In the genomic region with DNA sequence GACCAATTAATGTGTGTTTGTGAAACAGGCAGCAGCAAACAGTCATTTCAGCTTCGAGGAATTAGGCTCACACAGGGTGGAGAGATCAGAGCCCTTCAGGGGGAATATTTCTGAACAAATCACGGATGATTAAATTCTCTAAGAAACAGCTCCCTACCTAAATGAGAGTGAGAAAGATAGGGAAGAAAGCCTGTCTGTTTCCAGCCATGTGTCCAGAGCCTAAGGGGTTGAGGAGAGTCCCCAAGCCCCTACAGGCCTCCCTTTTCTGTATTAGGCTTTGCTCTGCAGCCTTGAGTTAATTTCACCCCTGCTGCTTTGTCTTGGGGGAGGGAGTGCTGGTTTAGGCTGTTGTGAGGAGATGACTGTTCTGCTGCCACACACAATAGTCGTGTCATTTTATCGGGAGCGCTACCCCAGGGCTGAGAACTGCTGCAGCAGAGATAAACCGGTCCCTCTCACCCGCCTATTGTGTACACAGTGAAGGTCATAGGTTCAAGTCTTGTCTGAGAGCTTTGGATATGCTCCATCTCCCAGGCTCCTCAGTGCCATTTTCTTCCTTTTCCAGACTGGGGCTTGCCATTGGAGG, we compare ENCODE assay signal across 7 cellular contexts. TPM values are rescaled to one million over a fixed set of nuclear protein-coding genes. Genes with fewer than 3 reads are reported as not detected.
A peak's percentile ranks its signal among the peaks of the same experiment; 100 is the strongest.
DNase-seq lines count a peak whose midpoint lies in the region; ATAC-seq and TF ChIP-seq lines count a peak whose summit lies in the region.

No MANE protein-coding gene starts in this region.

- H3K36me3 Mint-ChIP-seq in activated naive CD8-positive, alpha-beta T cell: peaks cover 4% of the 10 kb centered on the region
- H3K36me3 Mint-ChIP-seq in progenitor cell of endocrine pancreas (ENCODE audit: insufficient read depth): no peaks in the 10 kb centered on the region

- no peaks in the 10 kb centered on the region for H3K9me3 Mint-ChIP-seq in activated naive CD8-positive, alpha-beta T cell (ENCODE audit: low read depth)
- H3K9me3 Mint-ChIP-seq in progenitor cell of endocrine pancreas (ENCODE audit: low read depth): no peaks in the 10 kb centered on the region

- peak overlapping the region; percentile 76 for H3K4me3 ChIP-seq in left ventricle myocardium inferior

- H3K4me1 ChIP-seq in left ventricle myocardium inferior: peaks cover 60% of the 10 kb centered on the region

- in situ Hi-C loops in GM13976 (cut with MboI; ENCODE audit: low sequenced_read_pairs, unreplicated experiment): no loop called here

- no peaks in the 10 kb centered on the region for H3K9me3 ChIP-seq in left ventricle myocardium inferior (replicated peaks)

- peaks cover 84% of the 10 kb centered on the region for H3K4me1 Mint-ChIP-seq in activated naive CD8-positive, alpha-beta T cell (ENCODE audit: low read depth)
- peaks cover 70% of the 10 kb centered on the region for H3K4me1 Mint-ChIP-seq in progenitor cell of endocrine pancreas (ENCODE audit: low read depth)

- intact Hi-C loops in left ventricle myocardium inferior (cut with micrococcal nuclease): no loop called here

- peak overlapping the region; percentile 88 for H3K27ac ChIP-seq in left ventricle myocardium inferior (replicated peaks)

- H3K27me3 ChIP-seq in left ventricle myocardium inferior (ENCODE audit: low read depth): no peaks in the 10 kb centered on the region

- H3K27me3 Mint-ChIP-seq in activated naive CD8-positive, alpha-beta T cell: no peaks in the 10 kb centered on the region
- H3K27me3 Mint-ChIP-seq in progenitor cell of endocrine pancreas: no peaks in the 10 kb centered on the region

- no peak for TF ChIP-seq CTCF in GM13976 (IDR thresholded peaks at IDR 0.05; ENCODE audit: borderline replicate concordance, control extremely low read depth, extremely low read depth, insufficient read depth, missing control alignments)
- TF ChIP-seq CTCF in left ventricle myocardium inferior (IDR thresholded peaks at IDR 0.05; ENCODE audit: borderline replicate concordance): no peak
- no peak for TF ChIP-seq CTCF in progenitor cell of endocrine pancreas (IDR thresholded peaks at IDR 0.05; ENCODE audit: unreplicated experiment)

- DNase-seq in GM13976 (ENCODE audit: low spot score) (peak; percentile 37), NCI-H2081 treated with DMSO at 0.1 percent for 48 hours (lab: John Stamatoyannopoulos, UW) (peak; percentile 18), left ventricle myocardium inferior (no peak), progenitor cell of endocrine pancreas (ENCODE audit: low spot score, unreplicated experiment) (no peak)

- peak overlapping the region; percentile 95 for H3K4me3 Mint-ChIP-seq in activated naive CD8-positive, alpha-beta T cell
- H3K4me3 Mint-ChIP-seq in progenitor cell of endocrine pancreas (ENCODE audit: low read depth): peak overlapping the region; percentile 85

- peak overlapping the region; percentile 95 for H3K27ac Mint-ChIP-seq in activated naive CD8-positive, alpha-beta T cell
- H3K27ac Mint-ChIP-seq in progenitor cell of endocrine pancreas: peak overlapping the region; percentile 92

- no peak for ATAC-seq in GM21576 (IDR thresholded peaks at IDR 0.05; ENCODE audit: unreplicated experiment)
- ATAC-seq in HG03442 (IDR thresholded peaks at IDR 0.05; ENCODE audit: unreplicated experiment): no peak

- no peaks in the 10 kb centered on the region for H3K36me3 ChIP-seq in left ventricle myocardium inferior

RNA-seq across cellular contexts. Expression of gene ZNF609, which starts 1.3 kb away (rescaled TPM):
- total RNA-seq in left ventricle myocardium inferior (14.7 TPM), progenitor cell of endocrine pancreas (72.0 and 75.3 TPM in 2 replicates)

Comparison
In these comparisons a context has a peak if more than half of its experiments do, and no peak if none do; other contexts are left out.
1. DNase-seq: peak in GM13976 (single experiment) and NCI-H2081 treated with DMSO at 0.1 percent for 48 hours (single experiment); none in left ventricle myocardium inferior (single experiment) and progenitor cell of endocrine pancreas (single experiment).